ENCODE assay signal across 8 cellular contexts in genomic region chr2:203327918-203328734, GRCh38. TPM values are rescaled to one million over a fixed set of nuclear protein-coding genes. Genes with fewer than 3 reads are reported as not detected.
DNase-seq lines count a peak whose midpoint lies in the region; ATAC-seq and TF ChIP-seq lines count a peak whose summit lies in the region.

TSS of gene ABI2 (plus strand) at chr2:203328394. CDS start at chr2:203328515, 121 bp downstream.

- H3K4me3 ChIP-seq in adrenal gland (peak within 1 kb of the TSS; percentile 65 to 97 (median 92)), heart right ventricle (peak within 1 kb of the TSS; percentile 71 to 100 (median 94)), transverse colon (peak within 1 kb of the TSS; percentile 83 to 97 (median 94))

- H3K36me3 ChIP-seq in adrenal gland (replicated peaks in 1 of 2): no peaks in the 10 kb centered on the region
- H3K36me3 ChIP-seq in heart right ventricle: no peaks in the 10 kb centered on the region
- H3K36me3 ChIP-seq in transverse colon: no peaks in the 10 kb centered on the region

- H3K9me3 ChIP-seq in adrenal gland (replicated peaks in 1 of 3) (no peaks in the 10 kb centered on the region), heart right ventricle (no peaks in the 10 kb centered on the region), transverse colon (no peaks in the 10 kb centered on the region)

- CTCF ChIA-PET in HEK293T (lab: Yijun Ruan, JAX): no interaction called here
- CTCF ChIA-PET in T-cell (lab: Charles Lee): interaction anchor here in 1 of 2 donors (0.7 kb wide), 1 partner anchor 852 kb away, joined by 5 read pairs; no protein-coding TSS in a partner anchor

- no peaks in the 10 kb centered on the region for H3K27me3 Mint-ChIP-seq in T-cell

- POLR2A ChIA-PET in HEK293T (lab: Yijun Ruan, JAX) (interaction anchor here (0.6 to 2.5 kb wide), 6 partner anchors 9 to 89 kb away, joined by 3 to 10 read pairs (median 4); partner anchors contain the start of gene CYP20A1), T-cell (lab: Charles Lee) (interaction anchor here (0.6 to 0.7 kb wide), 2 partner anchors 10 to 88 kb away, joined by 5 to 6 read pairs; no protein-coding TSS in a partner anchor)

- H3K27ac Mint-ChIP-seq in T-cell: peak within 1 kb of the TSS; percentile 87 to 88

- ATAC-seq in T-cell (replicated peaks in 1 of 4): peak; percentile 66 to 76 (median 72)
- peak; percentile 95 to 98 (median 97) for ATAC-seq in heart right ventricle

- no peak for TF ChIP-seq EP300 in transverse colon (IDR thresholded peaks at IDR 0.05; ENCODE audit: low read depth)

- H3K4me1 ChIP-seq in adrenal gland (replicated peaks in 1 of 2): peaks cover 0 to 28% of the 10 kb centered on the region in 2 donors
- peaks cover 0 to 38% (median 21%) of the 10 kb centered on the region in 9 donors for H3K4me1 ChIP-seq in heart right ventricle
- H3K4me1 ChIP-seq in transverse colon: peaks cover 0 to 30% (median 12%) of the 10 kb centered on the region in 4 donors

- H3K4me1 Mint-ChIP-seq in T-cell: peaks cover 32 to 38% (median 37%) of the 10 kb centered on the region in 3 donors

- H3K36me3 Mint-ChIP-seq in T-cell: no peaks in the 10 kb centered on the region

- TF ChIP-seq POLR2A in adrenal gland (IDR thresholded peaks at IDR 0.05) (peak; percentile 23 to 36), transverse colon (IDR thresholded peaks at IDR 0.05) (no peak)

- H3K9me3 Mint-ChIP-seq in T-cell: no peaks in the 10 kb centered on the region

- H3K27ac ChIP-seq in adrenal gland (peak within 1 kb of the TSS; percentile 50 to 88 (median 77)), heart right ventricle (peak within 1 kb of the TSS; percentile 57 to 95 (median 88)), transverse colon (peak within 1 kb of the TSS; percentile 85 to 90 (median 88))

- in situ Hi-C loops in transverse colon (cut with MboI; ENCODE audit: low pct_ligation_motif_present in 1 of 4, low pct_unique_long_range_greater_than_20kb in 1 of 4, low sequenced_read_pairs in 3 of 4): no loop called here

- H3K27me3 ChIP-seq in adrenal gland (no peaks in the 10 kb centered on the region), heart right ventricle (no peaks in the 10 kb centered on the region), transverse colon (no peaks in the 10 kb centered on the region)

- H3K4me3 Mint-ChIP-seq in T-cell: peak within 1 kb of the TSS; percentile 86 to 92 (median 90)

- DNase-seq in GM04504 (ENCODE audit: low read depth) (peak; percentile 59), HEK293T (ENCODE audit: extremely low spot score) (peak; percentile 93), NCI-H1048 (lab: John Stamatoyannopoulos, UW) (peak; percentile 69), T-cell (peak in 33 of 34 experiments; percentile 4 to 67 (median 30)), adrenal gland (peak; percentile 80 to 91 (median 86)), heart right ventricle (peak; percentile 90 to 91), posterior cingulate gyrus (peak; percentile 78 to 98 (median 86)), transverse colon (peak; percentile 80)

- 0 to 1% (median 0%) methylated on average over 9 to 91 of the region's 97 CpGs for WGBS in adrenal gland, 4 donors
- 0 to 1% methylated on average over 81 to 93 of the region's 97 CpGs for WGBS in heart right ventricle, 2 donors
- WGBS in transverse colon (ENCODE audit: low coverage in 1 of 2), 2 donors: 1% methylated on average over 53 of the region's 97 CpGs; no CpG with 5 or more reads in 1 of the 2 donors

- intact Hi-C loops in adrenal gland (cut with DNase I) (no loop called here), heart right ventricle (cut with DNase I) (loop anchor here in 3 of 10 donors (5.0 to 10.0 kb wide), 3 partner anchors 69 to 127 kb away; partner anchors contain the start of gene CYP20A1 (in 1 of the 3)), posterior cingulate gyrus (cut with DNase I) (loop anchor here (1.0 kb wide), 1 partner anchor 90 kb away; no protein-coding TSS in a partner anchor), transverse colon (cut with DNase I; ENCODE audit: low total_unique reads) (no loop called here)

- peak in 1 of 6 experiments; percentile 21 for TF ChIP-seq CTCF in adrenal gland (IDR thresholded peaks at IDR 0.05)
- TF ChIP-seq CTCF in heart right ventricle (IDR thresholded peaks at IDR 0.05): peak in 1 of 9 donors; percentile 8
- no peak for TF ChIP-seq CTCF in transverse colon (IDR thresholded peaks at IDR 0.05)

TF ChIP-seq in HEK293T, 16 proteins besides CTCF, POLR2A, EP300 and RAD21:
- TF ChIP-seq LEF1 (IDR thresholded peaks at IDR 0.05; ENCODE audit: borderline replicate concordance) (peak; percentile 69; the same call in 1 of the 2 replicates), L3MBTL2 (conservative IDR thresholded peaks at IDR 0.05) (peak; percentile 64; the same call in 1 of the 2 replicates), FOXA1 (IDR thresholded peaks at IDR 0.05) (no peak), SUZ12 (IDR thresholded peaks at IDR 0.05) (no peak)

RNA-seq across cellular contexts. Expression of gene ABI2, which starts in this region (rescaled TPM):
- total RNA-seq in T-cell (10 to 100 TPM; 22.3 to 29.4 (median 26.7) TPM), adrenal gland (10 to 100 TPM; 19.1 to 61.2 (median 35.6) TPM), heart right ventricle (10 to 100 TPM; 41.6 to 76.8 (median 57.7) TPM), transverse colon (10 to 100 TPM in 3 of 4 donors, 1 to 10 TPM in 1; 9.8 to 69.6 (median 17.8) TPM)
- polyA plus RNA-seq in adrenal gland (10 to 100 TPM; 10.2 to 42.6 (median 12.6) TPM), heart right ventricle (10 to 100 TPM; 12.9 to 15.9 TPM)

Comparison
In these comparisons a context has a peak if more than half of its experiments do, and no peak if none do; other contexts are left out.
1. Peak in every context shown above with its lines: DNase-seq, ATAC-seq, H3K4me3 ChIP-seq and H3K27ac ChIP-seq.
2. DNase-seq: peak in every context shown above with its lines; median percentile 93 in HEK293T; 90 in heart right ventricle; 86 in adrenal gland; 86 in posterior cingulate gyrus; 80 in transverse colon; 69 in NCI-H1048; 59 in GM04504; 30 in T-cell.